ENCODE assay signal across 27 cellular contexts in genomic region chr17:63142836-63143235, GRCh38.
"Had no signal": no experiment of that assay in that cellular context is flagged by ENCODE, and none has a peak within 500 bp of the region (broad histone marks: within the 10 kb centered on the region; RNA-seq: fewer than 3 reads in every experiment).

No MANE protein-coding gene starts in this region.

- H3K27ac Mint-ChIP-seq: activated CD4-positive, alpha-beta memory T cell treated with anti-CD3 and anti-CD28 coated beads, Interleukin-2, amount 10 ng/mL, durations not matched to agents 7 days and 5 days; activated CD4-positive, alpha-beta T cell treated with anti-CD3 and anti-CD28 coated beads, Interleukin-2, amount 10 ng/mL, durations not matched to agents 7 days and 5 days; activated naive CD4-positive, alpha-beta T cell treated with anti-CD3 and anti-CD28 coated beads, Interleukin-2, amount 10 ng/mL, durations not matched to agents 7 days and 5 days; activated naive CD4-positive, alpha-beta T cell treated with anti-CD3 and anti-CD28 coated beads, Interleukin-2, amount 50 U/mL, for 72 hours; activated naive CD8-positive, alpha-beta T cell treated with anti-CD3 and anti-CD28 coated beads, Interleukin-2, amount 10 ng/mL, durations not matched to agents 7 days and 5 days; activated T-cell treated with anti-CD3 and anti-CD28 coated beads, Interleukin-2, amount 50 U/mL, for 24 hours; activated T-cell treated with anti-CD3 and anti-CD28 coated beads, Interleukin-2, amount 50 U/mL, for 72 hours had no signal

- H3K4me3 ChIP-seq: ascending aorta, gastrocnemius medialis, heart left ventricle had no signal

- H3K9me3 Mint-ChIP-seq: activated CD4-positive, alpha-beta memory T cell treated with anti-CD3 and anti-CD28 coated beads, Interleukin-2, amount 10 ng/mL, durations not matched to agents 7 days and 5 days; activated CD4-positive, alpha-beta T cell treated with anti-CD3 and anti-CD28 coated beads, Interleukin-2, amount 10 ng/mL, durations not matched to agents 7 days and 5 days; activated naive CD4-positive, alpha-beta T cell treated with anti-CD3 and anti-CD28 coated beads, Interleukin-2, amount 10 ng/mL, durations not matched to agents 7 days and 5 days; activated naive CD4-positive, alpha-beta T cell treated with anti-CD3 and anti-CD28 coated beads, Interleukin-2, amount 50 U/mL, for 72 hours; activated naive CD8-positive, alpha-beta T cell treated with anti-CD3 and anti-CD28 coated beads, Interleukin-2, amount 10 ng/mL, durations not matched to agents 7 days and 5 days; activated T-cell treated with anti-CD3 and anti-CD28 coated beads, Interleukin-2, amount 50 U/mL, for 24 hours; activated T-cell treated with anti-CD3 and anti-CD28 coated beads, Interleukin-2, amount 50 U/mL, for 72 hours; central memory CD8-positive, alpha-beta T cell had no signal

- H3K27me3 Mint-ChIP-seq: activated CD4-positive, alpha-beta memory T cell treated with anti-CD3 and anti-CD28 coated beads, Interleukin-2, amount 10 ng/mL, durations not matched to agents 7 days and 5 days; activated CD4-positive, alpha-beta T cell treated with anti-CD3 and anti-CD28 coated beads, Interleukin-2, amount 10 ng/mL, durations not matched to agents 7 days and 5 days; activated naive CD4-positive, alpha-beta T cell treated with anti-CD3 and anti-CD28 coated beads, Interleukin-2, amount 10 ng/mL, durations not matched to agents 7 days and 5 days; activated naive CD8-positive, alpha-beta T cell treated with anti-CD3 and anti-CD28 coated beads, Interleukin-2, amount 10 ng/mL, durations not matched to agents 7 days and 5 days; activated T-cell treated with anti-CD3 and anti-CD28 coated beads, Interleukin-2, amount 50 U/mL, for 24 hours; central memory CD8-positive, alpha-beta T cell had no signal

- H3K27ac ChIP-seq: ascending aorta, brain microvascular endothelial cell, gastrocnemius medialis, heart left ventricle had no signal

- H3K4me1 Mint-ChIP-seq: activated naive CD4-positive, alpha-beta T cell treated with anti-CD3 and anti-CD28 coated beads, Interleukin-2, amount 10 ng/mL, durations not matched to agents 7 days and 5 days; central memory CD8-positive, alpha-beta T cell had no signal

- H3K36me3 Mint-ChIP-seq: activated naive CD4-positive, alpha-beta T cell treated with anti-CD3 and anti-CD28 coated beads, Interleukin-2, amount 10 ng/mL, durations not matched to agents 7 days and 5 days; activated naive CD4-positive, alpha-beta T cell treated with anti-CD3 and anti-CD28 coated beads, Interleukin-2, amount 50 U/mL, for 72 hours; activated naive CD8-positive, alpha-beta T cell treated with anti-CD3 and anti-CD28 coated beads, Interleukin-2, amount 10 ng/mL, durations not matched to agents 7 days and 5 days had no signal

- H3K4me3 Mint-ChIP-seq: activated CD4-positive, alpha-beta memory T cell treated with anti-CD3 and anti-CD28 coated beads, Interleukin-2, amount 10 ng/mL, durations not matched to agents 7 days and 5 days; activated CD4-positive, alpha-beta T cell treated with anti-CD3 and anti-CD28 coated beads, Interleukin-2, amount 10 ng/mL, durations not matched to agents 7 days and 5 days; activated naive CD4-positive, alpha-beta T cell treated with anti-CD3 and anti-CD28 coated beads, Interleukin-2, amount 10 ng/mL, durations not matched to agents 7 days and 5 days; activated naive CD8-positive, alpha-beta T cell treated with anti-CD3 and anti-CD28 coated beads, Interleukin-2, amount 10 ng/mL, durations not matched to agents 7 days and 5 days; activated T-cell treated with anti-CD3 and anti-CD28 coated beads, Interleukin-2, amount 50 U/mL, for 24 hours; activated T-cell treated with anti-CD3 and anti-CD28 coated beads, Interleukin-2, amount 50 U/mL, for 72 hours; central memory CD8-positive, alpha-beta T cell had no signal

- H3K9me3 ChIP-seq: ascending aorta, gastrocnemius medialis had no signal

- H3K27me3 ChIP-seq: ascending aorta, brain microvascular endothelial cell, gastrocnemius medialis, heart left ventricle had no signal

- DNase-seq: activated CD4-positive, alpha-beta memory T cell treated with anti-CD3 and anti-CD28 coated beads, Interleukin-2, amount 10 ng/mL, durations not matched to agents 7 days and 5 days; activated CD4-positive, alpha-beta T cell treated with anti-CD3 and anti-CD28 coated beads for 1 hour; activated CD4-positive, alpha-beta T cell treated with anti-CD3 and anti-CD28 coated beads for 4 hours; activated CD4-positive, alpha-beta T cell treated with anti-CD3 and anti-CD28 coated beads, Interleukin-2, amount 10 ng/mL, durations not matched to agents 7 days and 5 days; activated CD4-positive, alpha-beta T cell treated with anti-CD3 and anti-CD28 coated beads, Interleukin-2, amount 50 U/mL, for 4 hours; activated CD4-positive, CD25-positive, alpha-beta regulatory T cell; activated CD8-positive, alpha-beta memory T cell treated with anti-CD3 and anti-CD28 coated beads, Interleukin-2, amount 50 U/mL, for 48 hours; activated gamma-delta T cell; activated naive CD4-positive, alpha-beta T cell; activated naive CD4-positive, alpha-beta T cell treated with anti-CD3 and anti-CD28 coated beads, Interleukin-2, amount 10 ng/mL, durations not matched to agents 7 days and 5 days; activated naive CD8-positive, alpha-beta T cell treated with anti-CD3 and anti-CD28 coated beads, Interleukin-2, amount 10 ng/mL, durations not matched to agents 7 days and 5 days; activated T-cell treated with anti-CD3 and anti-CD28 coated beads for 4 hours; activated T-cell treated with anti-CD3 and anti-CD28 coated beads, Interleukin-2, amount 50 U/mL, for 24 hours; activated T-cell treated with anti-CD3 and anti-CD28 coated beads, Interleukin-2, amount 50 U/mL, for 72 hours; brain microvascular endothelial cell; cortex of kidney; effector CD8-positive, alpha-beta T cell; foreskin fibroblast; gastrocnemius medialis; glutamatergic neuron; heart left ventricle; hypothalamus; T-helper 2 cell had no signal

- ATAC-seq: activated naive CD4-positive, alpha-beta T cell treated with anti-CD3 and anti-CD28 coated beads, Interleukin-2, amount 50 U/mL, for 72 hours; activated T-cell treated with anti-CD3 and anti-CD28 coated beads, Interleukin-2, amount 50 U/mL, for 72 hours; esophagus mucosa; gastrocnemius medialis; heart left ventricle had no signal

- H3K36me3 ChIP-seq: ascending aorta, brain microvascular endothelial cell, gastrocnemius medialis, heart left ventricle had no signal

- H3K4me1 ChIP-seq: ascending aorta, gastrocnemius medialis had no signal
